18 cellular contexts compared by ENCODE assay signal in the genomic region with DNA sequence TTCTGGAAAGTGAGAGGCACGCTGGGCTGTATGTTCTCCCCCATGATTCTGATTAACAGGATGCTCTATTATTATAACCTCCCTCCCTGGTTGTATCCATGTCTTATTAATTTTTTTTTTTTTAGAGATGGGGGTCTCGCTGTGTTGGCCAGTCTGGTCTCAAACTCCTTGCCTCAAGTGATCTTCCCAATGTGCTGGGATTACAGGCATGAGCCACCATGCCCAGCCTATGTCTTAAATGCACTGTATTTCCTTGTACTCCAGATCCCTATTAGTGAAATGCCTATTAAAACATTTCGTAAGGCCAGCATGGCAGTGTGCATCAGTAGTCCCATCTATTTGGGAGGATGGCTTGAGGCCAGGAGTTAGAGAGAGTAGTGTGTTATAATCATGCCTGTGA. TPM values are rescaled to one million over a fixed set of nuclear protein-coding genes. Genes with fewer than 3 reads are reported as not detected.
DNase-seq lines count a peak whose midpoint lies in the region; ATAC-seq and TF ChIP-seq lines count a peak whose summit lies in the region.
"Had no signal": no experiment of that assay in that cellular context is flagged by ENCODE, and none has a peak within 500 bp of the region (broad histone marks: within the 10 kb centered on the region; RNA-seq: fewer than 3 reads in every experiment).

No MANE protein-coding gene starts in this region.

- H3K27me3 ChIP-seq in A673 (replicated peaks; ENCODE audit: insufficient read depth, low read depth, low read length, poor library complexity) = no peaks in the 10 kb centered on the region
- H3K27me3 ChIP-seq in ascending aorta = no peaks in the 10 kb centered on the region
- no peaks in the 10 kb centered on the region for H3K27me3 ChIP-seq in thoracic aorta (replicated peaks; ENCODE audit: insufficient read depth)
- H3K27me3 ChIP-seq in prostate gland (replicated peaks; ENCODE audit: insufficient read depth) = no peaks in the 10 kb centered on the region

- H3K9me3 ChIP-seq in A673 (ENCODE audit: low read depth, low read length, poor library complexity, severe bottlenecking) = no peaks in the 10 kb centered on the region
- H3K9me3 ChIP-seq in HEK293 (ENCODE audit: control insufficient read depth, insufficient read depth, low read depth, low read length) = no peaks in the 10 kb centered on the region
- H3K9me3 ChIP-seq in ascending aorta = no peaks in the 10 kb centered on the region
- no peaks in the 10 kb centered on the region for H3K9me3 ChIP-seq in thoracic aorta
- H3K9me3 ChIP-seq in prostate gland = no peaks in the 10 kb centered on the region

- POLR2A ChIA-PET in A673 (lab: Charles Lee; ENCODE audit: low non-redundant PET) = no interaction called here
- POLR2A ChIA-PET in HEK293 (lab: Yijun Ruan, JAX) = no interaction called here

- TF ChIP-seq CTCF in A673 (conservative IDR thresholded peaks at IDR 0.05; ENCODE audit: low read depth, low read length) (no peak), HEK293 (tag by site-specific recombination; IDR thresholded peaks at IDR 0.05) (no peak), ascending aorta (IDR thresholded peaks at IDR 0.05) (no peak), thoracic aorta (IDR thresholded peaks at IDR 0.05) (no peak), prostate gland (IDR thresholded peaks at IDR 0.05) (no peak)

- ATAC-seq in thoracic aorta (ENCODE audit: insufficient number of reproducible peaks, low FRiP score, low read depth) = no peak
- ATAC-seq: CD8-positive, alpha-beta T cell had no signal

- peaks cover 11% of the 10 kb centered on the region for H3K36me3 ChIP-seq in A673 (ENCODE audit: insufficient read depth, low read length, poor library complexity, severe bottlenecking)
- peaks cover 0 to 10% of the 10 kb centered on the region in 2 experiments; a peak in 2 of 3 replicates for H3K36me3 ChIP-seq in HEK293 (ENCODE audit: control insufficient read depth in 2 of 2, insufficient read depth in 1 of 2, low read length in 2 of 2)
- no peaks in the 10 kb centered on the region for H3K36me3 ChIP-seq in ascending aorta
- no peaks in the 10 kb centered on the region for H3K36me3 ChIP-seq in thoracic aorta
- no peaks in the 10 kb centered on the region for H3K36me3 ChIP-seq in prostate gland

- intact Hi-C loops in A673 (cut with micrococcal nuclease; ENCODE audit: unreplicated experiment) (loop anchor here (5.0 kb wide), 1 partner anchor 224 kb away; no protein-coding TSS in a partner anchor), ascending aorta (cut with DNase I) (loop anchor here (5.0 kb wide), 1 partner anchor 356 kb away; no protein-coding TSS in a partner anchor), prostate gland (cut with DNase I) (loop anchor here (5.0 kb wide), 1 partner anchor 356 kb away; no protein-coding TSS in a partner anchor)

- TF ChIP-seq POLR2A in prostate gland (IDR thresholded peaks at IDR 0.05) = no peak

- H3K4me1 ChIP-seq in A673 (ENCODE audit: insufficient read depth, low read length, poor library complexity, severe bottlenecking) (peaks cover 24% of the 10 kb centered on the region), HEK293 (ENCODE audit: control insufficient read depth, insufficient read depth, low read length) (no peaks in the 10 kb centered on the region), ascending aorta (peaks cover 2 to 10% of the 10 kb centered on the region in 2 donors), thoracic aorta (ENCODE audit: control insufficient read depth in 1 of 2, low read depth in 2 of 2) (peaks cover 11 to 27% of the 10 kb centered on the region in 2 donors), prostate gland (replicated peaks) (peaks cover 20% of the 10 kb centered on the region)

- WGBS in prostate gland = 88% methylated on average over 3 of the region's 3 CpGs

- DNase-seq in A673 (ENCODE audit: low spot score) (peak; percentile 22), ascending aorta (ENCODE audit: low spot score in 2 of 2) (no peak), thoracic aorta (ENCODE audit: low spot score) (no peak), prostate gland (ENCODE audit: low spot score) (no peak), mesenteric fat pad (ENCODE audit: low spot score) (no peak), HUDEP-2 (lab: John Stamatoyannopoulos, UW; ENCODE audit: unreplicated experiment in 76 of 76) (no peak)
- DNase-seq: 8988T; ACHN; C1 segment of cervical spinal cord; CD8-positive, alpha-beta T cell; COR-L47; DMS153; DMS79 treated with DMSO at 0.1 percent for 48 hours; GDM1; GOT3; H9 had no signal

- BruUV-seq in A673 (replicated peaks; lab: Mats Ljungman, UMichigan) = no TSS peak

- H3K4me3 ChIP-seq in A673 (ENCODE audit: low read depth, low read length, poor library complexity, severe bottlenecking) = no peak overlapping the region
- no peak overlapping the region for H3K4me3 ChIP-seq in HEK293 (ENCODE audit: low read depth, low read length)
- no peak overlapping the region for H3K4me3 ChIP-seq in ascending aorta
- no peak overlapping the region for H3K4me3 ChIP-seq in thoracic aorta
- no peak overlapping the region for H3K4me3 ChIP-seq in prostate gland

- H3K27ac ChIP-seq in A673 (ENCODE audit: low read depth, low read length, poor library complexity, severe bottlenecking) (no peak overlapping the region), HEK293 (ENCODE audit: extremely low read depth, low read depth, low read length) (no peak overlapping the region), ascending aorta (peak overlapping the region; percentile 29 to 48), thoracic aorta (peak overlapping the region; percentile 52 to 60), prostate gland (peak overlapping the region in 1 of 2 donors; percentile 95)

- CTCF ChIA-PET in A673 (lab: Charles Lee) = interaction anchor here (1.1 to 4.9 kb wide), 2 partner anchors 156 to 159 kb away, joined by 5 to 46 read pairs; no protein-coding TSS in a partner anchor
- CTCF ChIA-PET in HEK293 (lab: Yijun Ruan, JAX) = interaction anchor here (1.1 to 6.1 kb wide), 8 partner anchors 12 to 356 kb away, joined by 3 to 234 read pairs (median 18); no protein-coding TSS in a partner anchor

TF ChIP-seq in HEK293, 187 proteins besides CTCF, POLR2A, EP300 and RAD21:
- TF ChIP-seq ZNF121 (tag by site-specific recombination; IDR thresholded peaks at IDR 0.05) (peak; percentile 82), OVOL3 (tag by site-specific recombination; IDR thresholded peaks at IDR 0.05) (no peak), PRDM1 (tag by site-specific recombination; IDR thresholded peaks at IDR 0.05) (peak; percentile 56; the same call in 1 of the 2 replicates)

RNA-seq across cellular contexts. Expression of gene TIGD6, which starts 7.0 kb away (rescaled TPM):
- total RNA-seq in A673 (2021) (7.3 and 7.5 TPM in 2 replicates), ascending aorta (4.2 TPM), thoracic aorta (10 to 100 TPM in 1 of 2 donors, 1 to 10 TPM in 1; 3.4 to 10.0 TPM), prostate gland (10 to 100 TPM in 1 of 2 donors, 1 to 10 TPM in 1; 4.7 to 11.7 TPM), mesenteric fat pad (4.7 TPM)

RNA-seq across cellular contexts. Expression of gene HMGXB3, which starts 7.1 kb away (rescaled TPM):
- 52.6 and 55.6 TPM in 2 replicates for total RNA-seq in A673 (2021)
- 56.4 TPM for total RNA-seq in ascending aorta
- 10 to 100 TPM; 49.2 to 50.1 TPM for total RNA-seq in thoracic aorta
- 10 to 100 TPM; 49.6 to 64.2 TPM for total RNA-seq in prostate gland
- total RNA-seq in mesenteric fat pad = 30.6 TPM

RNA-seq across cellular contexts. Expression of gene SLC26A2, which starts 32.9 kb away (rescaled TPM):
- 83.0 and 96.6 TPM in 2 replicates for total RNA-seq in A673 (2021)
- 6.9 TPM for total RNA-seq in ascending aorta
- 10 to 100 TPM; 16.9 to 32.0 TPM for total RNA-seq in thoracic aorta
- 10 to 100 TPM; 19.4 to 31.0 TPM for total RNA-seq in prostate gland
- total RNA-seq in mesenteric fat pad = 13.1 TPM

RNA-seq across cellular contexts. Expression of gene PDE6A, which starts 48.9 kb away (rescaled TPM):
- total RNA-seq in A673 (2021) (0.39 and 0.49 TPM in 2 replicates), ascending aorta (not detected), thoracic aorta (not detected), prostate gland (under 1 TPM in 1 of 2 donors, not detected in 1; 0.91 TPM), mesenteric fat pad (not detected)
- total RNA-seq: B cell; CD8-positive, alpha-beta T cell; H9 had no signal

Comparison
In these comparisons a context has a peak if more than half of its experiments do, and no peak if none do; other contexts are left out.
1. H3K27ac ChIP-seq: peak in ascending aorta (2 of 2) and thoracic aorta (2 of 2); none in A673 (single experiment) and HEK293 (single experiment).